10 cellular contexts compared by ENCODE assay signal in the genomic region with DNA sequence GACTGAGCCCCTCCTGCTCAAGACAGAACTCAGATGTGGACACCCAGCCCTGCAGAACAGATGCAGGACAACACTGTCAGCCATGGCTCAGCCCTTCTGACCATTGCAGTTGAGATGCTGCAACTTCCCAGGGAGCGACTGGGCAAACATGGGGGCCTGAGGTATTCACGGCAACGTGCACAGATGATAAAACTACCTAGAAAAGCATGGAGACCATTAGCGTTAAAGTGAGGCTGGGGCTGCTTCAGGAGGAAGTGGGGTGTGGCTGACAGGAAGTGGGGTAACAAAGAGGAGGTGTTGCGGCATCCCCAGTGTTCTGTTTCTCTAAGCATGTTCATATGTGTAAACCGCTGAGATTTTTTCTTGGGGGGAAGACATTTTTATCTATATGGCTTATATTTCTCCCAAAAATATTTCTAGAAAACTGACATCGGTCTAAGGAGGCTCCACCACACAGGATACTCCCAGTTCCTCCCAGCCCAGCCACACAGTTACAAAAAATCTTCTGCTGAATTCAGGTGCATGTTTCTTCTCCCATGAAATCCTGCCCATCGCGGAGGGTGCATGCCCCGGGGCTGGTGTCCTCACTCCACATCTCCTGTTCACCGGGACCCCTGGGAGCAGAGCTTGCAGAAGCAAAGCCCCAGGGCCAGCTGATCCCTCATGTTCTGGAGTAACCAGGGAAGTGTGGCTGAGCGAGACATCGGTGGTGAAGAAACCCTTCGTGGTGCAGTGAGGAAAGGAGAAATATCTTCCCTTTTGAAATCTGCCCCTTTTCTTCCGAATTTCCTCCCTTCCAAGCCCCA. TPM values are rescaled to one million over a fixed set of nuclear protein-coding genes. Genes with fewer than 3 reads are reported as not detected.
DNase-seq lines count a peak whose midpoint lies in the region; ATAC-seq and TF ChIP-seq lines count a peak whose summit lies in the region.
"Had no signal": no experiment of that assay in that cellular context is flagged by ENCODE, and none has a peak within 500 bp of the region (broad histone marks: within the 10 kb centered on the region; RNA-seq: fewer than 3 reads in every experiment).

No MANE protein-coding gene starts in this region.

- no peak for DNase-seq in breast epithelium (ENCODE audit: low spot score in 2 of 2)
- no peak for DNase-seq in MCF 10A (ENCODE audit: unreplicated experiment)
- peak; percentile 32 for DNase-seq in activated T-cell treated with anti-CD3 and anti-CD28 coated beads, Interleukin-2, amount 50 U/mL, for 1 hour
- DNase-seq in Right ventricle myocardium superior, result peak; percentile 65
- DNase-seq in erythroblast (lab: John Stamatoyannopoulos, UW), result no peak
- DNase-seq in GM19240 (ENCODE audit: insufficient read length, low spot score), result no peak
- DNase-seq: left colon had no signal

- TF ChIP-seq POLR2A in breast epithelium (IDR thresholded peaks at IDR 0.05), result no peak
- TF ChIP-seq POLR2A in erythroblast (IDR thresholded peaks at IDR 0.05; ENCODE audit: low read length), result no peak

- peaks cover 21% of the 10 kb centered on the region for H3K9me3 Mint-ChIP-seq in MCF 10A (ENCODE audit: unreplicated experiment)

- no peaks in the 10 kb centered on the region for H3K4me1 Mint-ChIP-seq in MCF 10A (ENCODE audit: insufficient read depth, unreplicated experiment)

- CTCF ChIA-PET in MCF 10A (lab: Yijun Ruan, JAX), result no interaction called here

- ATAC-seq in Right ventricle myocardium superior (ENCODE audit: poor library complexity), result peak; percentile 57
- ATAC-seq in GM18867 (IDR thresholded peaks at IDR 0.05; ENCODE audit: unreplicated experiment), result no peak
- ATAC-seq: left colon had no signal

- POLR2A ChIA-PET in MCF 10A (lab: Yijun Ruan, JAX), result no interaction called here

- no peaks in the 10 kb centered on the region for H3K36me3 Mint-ChIP-seq in MCF 10A (ENCODE audit: insufficient read depth, unreplicated experiment)

- H3K9me3 ChIP-seq in breast epithelium (no peaks in the 10 kb centered on the region), thymus (ENCODE audit: control insufficient read depth) (no peaks in the 10 kb centered on the region)

- WGBS in thymus, result 61% methylated on average over 15 of the region's 15 CpGs

- TF ChIP-seq CTCF in breast epithelium (IDR thresholded peaks at IDR 0.05), result no peak
- no peak for TF ChIP-seq CTCF in MCF 10A (IDR thresholded peaks at IDR 0.05; ENCODE audit: unreplicated experiment)

- H3K4me3 ChIP-seq in breast epithelium (peak overlapping the region in 2 of 3 donors; percentile 17 to 31), thymus (ENCODE audit: low read length) (no peak overlapping the region)

- BruUV-seq in MCF 10A (replicated peaks; lab: Mats Ljungman, UMichigan), result no TSS peak

- H3K4me3 Mint-ChIP-seq in MCF 10A (ENCODE audit: unreplicated experiment), result no peak overlapping the region

- H3K27ac ChIP-seq in breast epithelium (peak overlapping the region in 1 of 2 donors; percentile 80), thymus (ENCODE audit: low read depth) (peak overlapping the region; percentile 74)

- H3K27me3 ChIP-seq in breast epithelium (peaks cover 0 to 15% of the 10 kb centered on the region in 2 donors), thymus (ENCODE audit: control insufficient read depth, insufficient read depth) (no peaks in the 10 kb centered on the region)

- intact Hi-C loops in breast epithelium (cut with DNase I; ENCODE audit: low total_unique reads), result no loop called here
- intact Hi-C loops in MCF 10A (cut with micrococcal nuclease), result no loop called here
- intact Hi-C loops in Right ventricle myocardium superior (cut with DNase I), result no loop called here

- H3K27me3 Mint-ChIP-seq in MCF 10A (ENCODE audit: insufficient read depth, unreplicated experiment), result no peaks in the 10 kb centered on the region

- H3K36me3 ChIP-seq in breast epithelium (no peaks in the 10 kb centered on the region), thymus (ENCODE audit: control insufficient read depth, insufficient read depth) (no peaks in the 10 kb centered on the region)

- H3K27ac Mint-ChIP-seq in MCF 10A (ENCODE audit: low read depth, unreplicated experiment), result no peak overlapping the region

- H3K4me1 ChIP-seq in breast epithelium (no peaks in the 10 kb centered on the region), thymus (ENCODE audit: control insufficient read depth, insufficient read depth, low read length) (no peaks in the 10 kb centered on the region)

RNA-seq across cellular contexts. Expression of a gene that starts 1.1 kb away (rescaled TPM):
- total RNA-seq in breast epithelium (1 to 10 TPM; 3.4 to 7.0 (median 4.3) TPM), MCF 10A (2022) (not detected in 2 replicates), Right ventricle myocardium superior (1.7 TPM)
- 6.8 TPM for polyA plus RNA-seq in thymus

RNA-seq across cellular contexts. Expression of a gene that starts 15.4 kb away (rescaled TPM):
- 10 to 100 TPM in 1 of 3 donors, 1 to 10 TPM in 2; 5.6 to 10.1 (median 9.2) TPM for total RNA-seq in breast epithelium
- total RNA-seq in MCF 10A (2022), result 9.9 and 12.7 TPM in 2 replicates
- total RNA-seq in Right ventricle myocardium superior, result 4.9 TPM
- polyA plus RNA-seq in thymus, result 2.9 TPM

RNA-seq across cellular contexts. Expression of a gene that starts 18.5 kb away (rescaled TPM):
- 1 to 10 TPM in 2 of 3 donors, under 1 TPM in 1; 0.98 to 3.2 (median 1.8) TPM for total RNA-seq in breast epithelium
- not detected in 2 replicates for total RNA-seq in MCF 10A (2022)
- total RNA-seq in Right ventricle myocardium superior, result 0.97 TPM
- 3.6 TPM for polyA plus RNA-seq in thymus

RNA-seq across cellular contexts. Expression of a gene that starts 40.9 kb away (rescaled TPM):
- under 1 TPM in 1 of 3 donors, not detected in 2; 0.98 TPM for total RNA-seq in breast epithelium
- 0.30 TPM in 1 of 2 replicates, not detected in the other for total RNA-seq in MCF 10A (2022)
- 1.9 TPM for total RNA-seq in Right ventricle myocardium superior
- polyA plus RNA-seq in thymus, result 1.2 TPM
- total RNA-seq: urinary bladder had no signal

RNA-seq across cellular contexts. Expression of a gene that starts 58.7 kb away (rescaled TPM):
- total RNA-seq in breast epithelium, result not detected
- not detected in 2 replicates for total RNA-seq in MCF 10A (2022)
- total RNA-seq in Right ventricle myocardium superior, result not detected
- 0.89 TPM for polyA plus RNA-seq in thymus
- total RNA-seq: urinary bladder had no signal

Comparison
In these comparisons a context has a peak if more than half of its experiments do, and no peak if none do; other contexts are left out.
1. DNase-seq: peak in activated T-cell treated with anti-CD3 and anti-CD28 coated beads, Interleukin-2, amount 50 U/mL, for 1 hour (single experiment) and Right ventricle myocardium superior (single experiment); none in breast epithelium (0 of 2), MCF 10A (single experiment), erythroblast (0 of 2) and GM19240 (single experiment).